In genomic region chr2:118807668-118808428, GRCh38 we compare ENCODE assay signal across 13 cellular contexts. TPM values are rescaled to one million over a fixed set of nuclear protein-coding genes. Genes with fewer than 3 reads are reported as not detected.
DNase-seq lines count a peak whose midpoint lies in the region; ATAC-seq and TF ChIP-seq lines count a peak whose summit lies in the region.
"Had no signal": no experiment of that assay in that cellular context is flagged by ENCODE, and none has a peak within 500 bp of the region (broad histone marks: within the 10 kb centered on the region; RNA-seq: fewer than 3 reads in every experiment).

No MANE protein-coding gene starts in this region.

- H3K27ac ChIP-seq in gastrocnemius medialis: peak overlapping the region; percentile 67 to 77 (median 75)
- H3K27ac ChIP-seq: cardiac muscle cell, SJCRH30 had no signal

- H3K4me1 ChIP-seq in gastrocnemius medialis: peaks cover 7 to 15% of the 10 kb centered on the region in 2 donors
- H3K4me1 ChIP-seq: SJCRH30 had no signal

- peaks cover 77% of the 10 kb centered on the region for H3K27me3 Mint-ChIP-seq in activated T-cell treated with anti-CD3 and anti-CD28 coated beads, Interleukin-2, amount 50 U/mL, for 24 hours
- H3K27me3 Mint-ChIP-seq in activated T-cell treated with anti-CD3 and anti-CD28 coated beads, Interleukin-2, amount 50 U/mL, for 4 hours (ENCODE audit: low read depth): peaks cover 57% of the 10 kb centered on the region
- peaks cover 82% of the 10 kb centered on the region for H3K27me3 Mint-ChIP-seq in T-helper 17 cell

- in situ Hi-C loops in gastrocnemius medialis (cut with MboI; ENCODE audit: low sequenced_read_pairs in 4 of 4): no loop called here

- no peak overlapping the region for H3K27ac Mint-ChIP-seq in activated T-cell treated with anti-CD3 and anti-CD28 coated beads, Interleukin-2, amount 50 U/mL, for 24 hours
- no peak overlapping the region for H3K27ac Mint-ChIP-seq in T-helper 17 cell
- H3K27ac Mint-ChIP-seq: activated T-helper 2 cell treated with anti-CD3 and anti-CD28 coated beads, Interferon-gamma antibody, Interleukin-2, Interleukin-4, amounts not matched to agents 10 μg/mL and 5 μg/mL and 100 μg/mL, durations not matched to agents 14 hours and 24 hours and 36 hours; type B pancreatic cell had no signal

- peak overlapping the region in 2 of 4 donors; percentile 9 to 24 for H3K4me3 ChIP-seq in gastrocnemius medialis
- H3K4me3 ChIP-seq: cardiac muscle cell, SJCRH30 had no signal

- intact Hi-C loops in gastrocnemius medialis (cut with DNase I; ENCODE audit: low total_unique reads): no loop called here

- no peak for TF ChIP-seq POLR2A in gastrocnemius medialis (IDR thresholded peaks at IDR 0.05)

- no peaks in the 10 kb centered on the region for H3K9me3 Mint-ChIP-seq in activated T-cell treated with anti-CD3 and anti-CD28 coated beads, Interleukin-2, amount 50 U/mL, for 24 hours
- no peaks in the 10 kb centered on the region for H3K9me3 Mint-ChIP-seq in activated T-cell treated with anti-CD3 and anti-CD28 coated beads, Interleukin-2, amount 50 U/mL, for 4 hours
- H3K9me3 Mint-ChIP-seq: activated T-helper 2 cell treated with anti-CD3 and anti-CD28 coated beads, Interferon-gamma antibody, Interleukin-2, Interleukin-4, amounts not matched to agents 10 μg/mL and 5 μg/mL and 100 μg/mL, durations not matched to agents 14 hours and 24 hours and 36 hours; type B pancreatic cell had no signal

- DNase-seq in activated T-cell treated with anti-CD3 and anti-CD28 coated beads, Interleukin-2, amount 50 U/mL, for 24 hours: no peak
- DNase-seq in activated T-cell treated with anti-CD3 and anti-CD28 coated beads, Interleukin-2, amount 50 U/mL, for 4 hours: no peak
- DNase-seq in T-helper 17 cell (no peak), iPS-NIHi11 (ENCODE audit: low spot score) (peak; percentile 49), gastrocnemius medialis (no peak), amniotic stem cell (lab: John Stamatoyannopoulos, UW) (no peak), NCI-H774 (lab: John Stamatoyannopoulos, UW) (no peak)
- DNase-seq: erythroblast, SJCRH30 had no signal

- no peaks in the 10 kb centered on the region for H3K36me3 Mint-ChIP-seq in activated T-cell treated with anti-CD3 and anti-CD28 coated beads, Interleukin-2, amount 50 U/mL, for 24 hours (ENCODE audit: low read depth)
- no peaks in the 10 kb centered on the region for H3K36me3 Mint-ChIP-seq in activated T-cell treated with anti-CD3 and anti-CD28 coated beads, Interleukin-2, amount 50 U/mL, for 4 hours (ENCODE audit: insufficient read depth)
- H3K36me3 Mint-ChIP-seq in T-helper 17 cell (ENCODE audit: low read depth): no peaks in the 10 kb centered on the region
- H3K36me3 Mint-ChIP-seq: type B pancreatic cell had no signal

- peak overlapping the region; percentile 25 for H3K4me3 Mint-ChIP-seq in activated T-cell treated with anti-CD3 and anti-CD28 coated beads, Interleukin-2, amount 50 U/mL, for 24 hours
- H3K4me3 Mint-ChIP-seq in activated T-cell treated with anti-CD3 and anti-CD28 coated beads, Interleukin-2, amount 50 U/mL, for 4 hours: no peak overlapping the region
- H3K4me3 Mint-ChIP-seq in T-helper 17 cell: peak overlapping the region; percentile 45
- H3K4me3 Mint-ChIP-seq: type B pancreatic cell had no signal

- H3K36me3 ChIP-seq in gastrocnemius medialis: no peaks in the 10 kb centered on the region
- H3K36me3 ChIP-seq: cardiac muscle cell, SJCRH30 had no signal

- H3K27me3 ChIP-seq in gastrocnemius medialis: no peaks in the 10 kb centered on the region

- TF ChIP-seq CTCF in gastrocnemius medialis (IDR thresholded peaks at IDR 0.05 in 4 of 5, conservative IDR thresholded peaks at IDR 0.05 in 1 of 5): no peak

- H3K9me3 ChIP-seq in T-helper 17 cell (ENCODE audit: control insufficient read depth, low read length, poor library complexity, severe bottlenecking) (no peaks in the 10 kb centered on the region), gastrocnemius medialis (no peaks in the 10 kb centered on the region)
- H3K9me3 ChIP-seq: SJCRH30 had no signal

- no peak for ATAC-seq in activated T-cell treated with anti-CD3 and anti-CD28 coated beads, Interleukin-2, amount 50 U/mL, for 4 hours
- ATAC-seq in T-helper 17 cell (no peak), gastrocnemius medialis (no peak), HG02798 (IDR thresholded peaks at IDR 0.05; ENCODE audit: poor library complexity, unreplicated experiment) (no peak)

- peaks cover 9% of the 10 kb centered on the region for H3K4me1 Mint-ChIP-seq in activated T-cell treated with anti-CD3 and anti-CD28 coated beads, Interleukin-2, amount 50 U/mL, for 24 hours (ENCODE audit: low read depth)
- peaks cover 3% of the 10 kb centered on the region for H3K4me1 Mint-ChIP-seq in activated T-cell treated with anti-CD3 and anti-CD28 coated beads, Interleukin-2, amount 50 U/mL, for 4 hours (ENCODE audit: low read depth)
- H3K4me1 Mint-ChIP-seq in T-helper 17 cell: peaks cover 4% of the 10 kb centered on the region

RNA-seq across cellular contexts. Expression of gene EN1, which starts 39.6 kb away (rescaled TPM):
- not detected for total RNA-seq in activated T-cell treated with anti-CD3 and anti-CD28 coated beads, Interleukin-2, amount 50 U/mL, for 4 hours
- total RNA-seq in T-helper 17 cell (not detected), gastrocnemius medialis (10 to 100 TPM in 1 of 4 donors, 1 to 10 TPM in 3; 3.9 to 11.0 (median 6.7) TPM)
- total RNA-seq: activated T-helper 2 cell treated with anti-CD3 and anti-CD28 coated beads, Interferon-gamma antibody, Interleukin-2, Interleukin-4, amounts not matched to agents 10 μg/mL and 5 μg/mL and 100 μg/mL, durations not matched to agents 14 hours and 24 hours and 36 hours; cardiac muscle cell; SJCRH30 had no signal

Comparison
In these comparisons a context has a peak if more than half of its experiments do, and no peak if none do; other contexts are left out.
1. RNA of gene EN1, which starts 39.6 kb away (total RNA-seq): 3.9 to 11.0 TPM in gastrocnemius medialis; not detected in activated T-cell treated with anti-CD3 and anti-CD28 coated beads, Interleukin-2, amount 50 U/mL, for 4 hours and not detected in T-helper 17 cell; every median in the first group is over 4 times any median in the second.